ENCODE assay signal across 8 cellular contexts in the genomic region with DNA sequence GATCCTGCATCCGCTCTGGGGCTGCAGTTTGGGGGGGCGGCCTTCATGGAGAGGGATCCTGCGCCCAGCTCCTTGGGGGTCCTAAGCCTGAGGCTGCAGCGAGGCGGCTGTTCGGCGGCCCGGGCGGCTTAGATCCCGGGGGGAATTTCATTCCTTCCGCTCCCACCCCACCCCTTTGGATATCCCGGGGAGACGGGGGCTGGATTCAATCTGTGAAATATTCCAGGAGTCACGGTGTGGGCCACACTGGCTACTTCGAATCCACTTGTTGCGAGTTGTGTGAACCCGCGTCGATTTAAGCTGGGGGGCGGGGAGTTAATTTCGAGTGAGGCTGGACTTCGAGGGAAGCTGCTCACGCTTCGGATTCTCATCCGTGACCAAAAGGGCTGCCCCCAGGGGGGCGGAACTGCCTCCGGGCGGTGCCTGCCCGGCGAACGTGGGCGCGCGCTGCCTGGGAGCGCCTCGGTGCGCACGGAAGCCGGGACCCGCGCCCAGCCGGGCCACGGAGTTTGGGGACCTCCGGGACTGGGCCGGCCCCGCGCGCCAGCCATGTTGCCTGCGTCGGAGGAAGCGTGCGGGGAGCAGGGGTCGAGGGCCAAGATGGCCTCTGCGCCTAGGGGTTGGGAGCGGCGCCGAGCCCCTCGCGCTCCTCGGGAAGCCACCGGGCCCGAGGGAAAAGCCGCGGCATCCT. TPM values are rescaled to one million over a fixed set of nuclear protein-coding genes. Genes with fewer than 3 reads are reported as not detected.
A peak's percentile ranks its signal among the peaks of the same experiment; 100 is the strongest.
DNase-seq lines count a peak whose midpoint lies in the region; ATAC-seq, FAIRE-seq and TF ChIP-seq lines count a peak whose summit lies in the region.

No MANE protein-coding gene starts in this region.

- H3K27me3 ChIP-seq in MM.1S (replicated peaks; ENCODE audit: insufficient read depth, low read length) (0 out of 2 replicates have a peak, but pooled peaks cover 12% of the 10 kb centered on the region), iPS-20b (ENCODE audit: insufficient read depth, low read length) (peaks cover 21% of the 10 kb centered on the region; the same call in 1 of the 2 replicates), small intestine (ENCODE audit: control insufficient read depth in 2 of 2, insufficient read depth in 2 of 2, low read length in 2 of 2) (peaks cover 0 to 2% of the 10 kb centered on the region in 2 donors)

- H3K9me3 ChIP-seq in MM.1S (replicated peaks; ENCODE audit: insufficient read depth, low read length) = no peaks in the 10 kb centered on the region
- H3K9me3 ChIP-seq in iPS-20b (ENCODE audit: insufficient read depth, low read depth, low read length) = no peaks in the 10 kb centered on the region
- H3K9me3 ChIP-seq in small intestine (ENCODE audit: control insufficient read depth, low read depth) = no peaks in the 10 kb centered on the region

- no peaks in the 10 kb centered on the region for H3K36me3 Mint-ChIP-seq in activated T-cell treated with anti-CD3 and anti-CD28 coated beads, Interleukin-2, amount 50 U/mL, for 24 hours (ENCODE audit: low read depth)

- H3K9me3 Mint-ChIP-seq in activated T-cell treated with anti-CD3 and anti-CD28 coated beads, Interleukin-2, amount 50 U/mL, for 24 hours = no peaks in the 10 kb centered on the region

- H4K20me1 ChIP-seq in MM.1S (ENCODE audit: insufficient read depth, low read length) = no peaks in the 10 kb centered on the region

- ATAC-seq in GM18867 (IDR thresholded peaks at IDR 0.05; ENCODE audit: unreplicated experiment) = no peak

- H3K27ac Mint-ChIP-seq in activated T-cell treated with anti-CD3 and anti-CD28 coated beads, Interleukin-2, amount 50 U/mL, for 24 hours = no peak overlapping the region

- H3K9ac ChIP-seq in MM.1S (ENCODE audit: low read length) = peak overlapping the region; percentile 48; the same call in 1 of the 2 replicates
- H3K9ac ChIP-seq in iPS-20b (ENCODE audit: low read depth, low read length) = peak overlapping the region; percentile 87

- H3K9me2 ChIP-seq in MM.1S (replicated peaks; ENCODE audit: insufficient read depth, low read length) = no peaks in the 10 kb centered on the region

- H3K4me1 Mint-ChIP-seq in activated T-cell treated with anti-CD3 and anti-CD28 coated beads, Interleukin-2, amount 50 U/mL, for 24 hours (ENCODE audit: low read depth) = peaks cover 14% of the 10 kb centered on the region

- H3K36me3 ChIP-seq in MM.1S (replicated peaks; ENCODE audit: insufficient read depth, low read length) = no peaks in the 10 kb centered on the region
- no peaks in the 10 kb centered on the region for H3K36me3 ChIP-seq in iPS-20b (ENCODE audit: insufficient read depth, low read depth, low read length)
- no peaks in the 10 kb centered on the region for H3K36me3 ChIP-seq in small intestine (ENCODE audit: control insufficient read depth in 2 of 2, insufficient read depth in 2 of 2, low read length in 2 of 2)

- TF ChIP-seq CTCF in MM.1S (IDR thresholded peaks at IDR 0.05; ENCODE audit: low read length) = no peak
- TF ChIP-seq CTCF in astrocyte of the cerebellum (IDR thresholded peaks at IDR 0.05; ENCODE audit: low read depth, low read length, missing control alignments) = no peak

- H3K79me2 ChIP-seq in MM.1S (ENCODE audit: low read length) = peaks cover 5% of the 10 kb centered on the region; the same call in 1 of the 2 replicates

- FAIRE-seq in small intestine (lab: Jason Lieb, UNC) = no peak

- H3K27me3 Mint-ChIP-seq in activated T-cell treated with anti-CD3 and anti-CD28 coated beads, Interleukin-2, amount 50 U/mL, for 24 hours = peaks cover 69% of the 10 kb centered on the region

- in situ Hi-C loops in astrocyte of the cerebellum (cut with HindIII; ENCODE audit: low sequenced_read_pairs) = no loop called here

- peak overlapping the region; percentile 91 for H2AFZ ChIP-seq in MM.1S (ENCODE audit: low read length)

- DNase-seq in activated T-cell treated with anti-CD3 and anti-CD28 coated beads, Interleukin-2, amount 50 U/mL, for 24 hours = peak; percentile 39
- no peak for DNase-seq in activated T-cell treated with anti-CD3 and anti-CD28 coated beads for 4 hours
- peak; percentile 26 for DNase-seq in MM.1S
- DNase-seq in astrocyte of the cerebellum (ENCODE audit: low read depth) = no peak
- DNase-seq in small intestine = peak; percentile 59
- no peak for DNase-seq in COLO829 (ENCODE audit: low spot score)

- H3K4me2 ChIP-seq in MM.1S (ENCODE audit: low read depth, low read length) = peak overlapping the region; percentile 99

- H3F3A ChIP-seq in MM.1S (ENCODE audit: insufficient read depth, low read length) = no peaks in the 10 kb centered on the region

- WGBS in small intestine, 3 donors = 0 to 1% (median 1%) methylated on average over 45 to 64 of the region's 64 CpGs

- H3K4me3 ChIP-seq in MM.1S (ENCODE audit: low read length) (peak overlapping the region; percentile 93), astrocyte of the cerebellum (ENCODE audit: low read depth, low read length) (peak overlapping the region; percentile 60), iPS-20b (ENCODE audit: low read length) (peak overlapping the region; percentile 79), small intestine (ENCODE audit: low read depth in 1 of 2, low read length in 2 of 2) (peak overlapping the region; percentile 64 to 92)

- peak overlapping the region; percentile 75 for H3K4me3 Mint-ChIP-seq in activated T-cell treated with anti-CD3 and anti-CD28 coated beads, Interleukin-2, amount 50 U/mL, for 24 hours

- H3K4me1 ChIP-seq in MM.1S (ENCODE audit: low read length) (no peaks in the 10 kb centered on the region), iPS-20b (ENCODE audit: insufficient read depth, low read length) (peaks cover 8% of the 10 kb centered on the region; the same call in 1 of the 2 replicates), small intestine (ENCODE audit: control insufficient read depth in 2 of 2, insufficient read depth in 1 of 2, low read depth in 1 of 2, low read length in 1 of 2) (peaks cover 0 to 2% of the 10 kb centered on the region in 2 donors)

- H3K27ac ChIP-seq in MM.1S (ENCODE audit: low read length) (no peak overlapping the region), iPS-20b (ENCODE audit: low read length) (peak overlapping the region; percentile 48), small intestine (ENCODE audit: low read depth in 1 of 2, low read length in 1 of 2) (peak overlapping the region; percentile 89 to 98)

RNA-seq across cellular contexts. Expression of a gene that starts 0.8 kb away (rescaled TPM):
- polyA plus RNA-seq in small intestine = 10 to 100 TPM in 1 of 3 donors, 1 to 10 TPM in 2; 7.8 to 16.2 (median 8.5) TPM

Comparison
In these comparisons a context has a peak if more than half of its experiments do, and no peak if none do; other contexts are left out.
1. DNase-seq: peak in activated T-cell treated with anti-CD3 and anti-CD28 coated beads, Interleukin-2, amount 50 U/mL, for 24 hours (single experiment), MM.1S (single experiment) and small intestine (single experiment); none in activated T-cell treated with anti-CD3 and anti-CD28 coated beads for 4 hours (single experiment), astrocyte of the cerebellum (single experiment) and COLO829 (single experiment).
2. Peak in every context shown above with its lines, with median percentiles within 50 percentile points of each other: H3K4me3 ChIP-seq.